ENCODE assay signal across 28 cellular contexts in the genomic region with DNA sequence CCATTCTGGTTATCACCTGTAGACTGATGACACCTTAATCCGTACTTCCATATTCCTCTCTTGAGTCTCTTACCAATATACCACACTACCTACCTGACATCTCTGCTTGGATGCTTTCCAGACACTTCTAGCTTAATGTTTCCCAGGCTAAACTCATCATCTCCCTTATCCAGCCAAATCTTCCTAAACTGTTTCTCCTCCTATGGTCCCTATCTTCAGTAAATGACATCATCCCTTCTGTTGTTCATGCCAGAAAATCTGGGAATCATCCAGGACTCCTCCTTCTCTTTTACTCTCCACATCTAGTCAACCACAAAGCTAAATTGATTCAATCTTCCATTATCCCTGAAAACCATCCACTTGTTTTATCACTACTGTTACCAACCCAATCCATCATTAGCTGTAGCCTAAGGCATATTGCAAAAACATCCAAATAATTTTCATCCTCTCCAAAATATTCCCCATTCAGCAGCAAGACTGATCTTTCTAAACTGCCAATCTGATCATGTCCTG.
"Had no signal": no experiment of that assay in that cellular context is flagged by ENCODE, and none has a peak within 500 bp of the region (broad histone marks: within the 10 kb centered on the region; RNA-seq: fewer than 3 reads in every experiment).

No MANE protein-coding gene starts in this region.

- H3K4me1 ChIP-seq: body of pancreas, esophagus muscularis mucosa, gastroesophageal sphincter, heart right ventricle had no signal

- H3K4me2 ChIP-seq: hepatocyte had no signal

- H3K4me3 ChIP-seq: body of pancreas, esophagus muscularis mucosa, gastroesophageal sphincter, heart right ventricle, hepatocyte had no signal

- FAIRE-seq: colon had no signal

- H3K27ac ChIP-seq: body of pancreas, esophagus muscularis mucosa, gastroesophageal sphincter, heart right ventricle, hepatocyte had no signal

- H3K36me3 ChIP-seq: esophagus muscularis mucosa, gastroesophageal sphincter, heart right ventricle had no signal

- H2AFZ ChIP-seq: hepatocyte had no signal

- ATAC-seq: activated CD4-positive, alpha-beta T cell treated with anti-CD3 and anti-CD28 coated beads for 36 hours; activated T-cell treated with anti-CD3 and anti-CD28 coated beads, Interleukin-2, amount 50 U/mL, for 72 hours; body of pancreas; effector memory CD8-positive, alpha-beta T cell; gastroesophageal sphincter; heart right ventricle had no signal

- DNase-seq: activated CD4-positive, alpha-beta memory T cell treated with anti-CD3 and anti-CD28 coated beads for 36 hours; activated CD4-positive, alpha-beta T cell treated with anti-CD3 and anti-CD28 coated beads for 36 hours; activated CD4-positive, alpha-beta T cell treated with anti-CD3 and anti-CD28 coated beads, Interleukin-2, amount 10 ng/mL, durations not matched to agents 24 days and 14 days; activated CD4-positive, CD25-positive, alpha-beta regulatory T cell; activated CD4-positive, CD25-positive, alpha-beta regulatory T cell treated with anti-CD3 and anti-CD28 coated beads, Interleukin-2, amount 50 U/mL, for 72 hours; activated CD8-positive, alpha-beta memory T cell treated with anti-CD3 and anti-CD28 coated beads, Interleukin-2, amount 50 U/mL, for 48 hours; activated gamma-delta T cell treated with Interleukin-2 at 50 U/mL for 16 hours; activated naive CD4-positive, alpha-beta T cell treated with anti-CD3 and anti-CD28 coated beads, Interleukin-2, amount 50 U/mL, for 16 hours; activated naive CD4-positive, alpha-beta T cell treated with Interleukin-2 at 50 U/mL for 16 hours; activated T-cell treated with anti-CD3 and anti-CD28 coated beads for 4 hours; activated T-cell treated with anti-CD3 and anti-CD28 coated beads, Interleukin-2, amount 50 U/mL, for 24 hours; activated T-cell treated with anti-CD3 and anti-CD28 coated beads, Interleukin-2, amount 50 U/mL, for 72 hours; amniotic stem cell; aorta; body of pancreas; caudate nucleus; cortex of kidney; dermis blood vessel endothelial cell; effector CD4-positive, alpha-beta T cell; effector memory CD8-positive, alpha-beta T cell; erythroblast; foreskin melanocyte; heart right ventricle; T1000 had no signal

- H3K79me2 ChIP-seq: hepatocyte had no signal

- H3K9me3 ChIP-seq: body of pancreas, esophagus muscularis mucosa, gastroesophageal sphincter had no signal

- H3K27me3 ChIP-seq: body of pancreas, esophagus muscularis mucosa, gastroesophageal sphincter, heart right ventricle, hepatocyte had no signal
